8 cellular contexts compared by ENCODE assay signal in the genomic region with DNA sequence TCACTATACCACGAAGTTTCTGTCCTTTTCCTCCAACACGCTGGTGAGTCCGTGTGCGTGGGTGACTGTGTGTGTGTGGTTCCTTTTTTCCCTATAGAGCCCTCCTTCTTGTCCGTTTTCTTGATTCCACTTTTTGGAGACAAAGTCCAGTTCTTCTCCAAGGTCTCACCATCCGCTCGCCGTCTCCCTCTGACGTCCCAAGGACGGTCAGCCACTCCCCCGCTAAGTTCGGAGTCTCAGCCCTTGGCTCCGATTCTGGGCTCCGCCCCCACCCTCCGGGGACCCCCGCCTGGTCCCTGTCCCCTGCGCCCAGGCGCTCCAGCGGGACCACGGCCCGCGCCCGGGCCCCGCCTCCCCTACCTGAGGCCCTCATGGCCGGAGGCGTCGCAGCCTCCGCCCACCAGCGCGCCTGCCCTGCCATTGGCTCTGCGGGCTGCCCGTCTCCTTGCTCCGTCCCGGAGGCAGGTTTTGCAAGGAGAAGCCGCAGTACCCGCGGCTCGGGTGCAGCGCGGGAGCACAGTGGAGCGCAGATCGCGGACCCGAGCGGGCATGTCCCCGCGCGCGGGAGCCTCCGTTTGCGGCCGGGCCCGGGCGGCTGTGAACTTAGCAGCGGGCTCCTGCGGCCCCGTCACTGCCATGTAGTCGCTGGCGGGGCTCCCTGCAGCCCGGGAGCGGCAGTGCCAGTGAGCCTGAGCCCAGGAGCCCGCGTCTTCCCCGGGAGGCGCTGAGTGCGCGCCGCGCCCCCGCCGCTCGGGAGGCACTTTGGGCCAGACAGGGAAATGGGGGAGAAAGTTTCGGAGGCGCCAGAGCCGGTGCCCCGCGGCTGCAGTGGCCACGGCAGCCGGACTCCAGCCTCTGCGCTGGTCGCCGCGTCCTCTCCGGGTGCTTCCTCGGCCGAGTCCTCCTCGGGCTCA. TPM values are rescaled to one million over a fixed set of nuclear protein-coding genes. Genes with fewer than 3 reads are reported as not detected.
A peak's percentile ranks its signal among the peaks of the same experiment; 100 is the strongest.
DNase-seq lines count a peak whose midpoint lies in the region; ATAC-seq and TF ChIP-seq lines count a peak whose summit lies in the region.

Gene MAST4 (plus strand): TSS at position 517 of the 914 bp plus-strand sequence. CDS start 263 bp downstream, at position 780.

- H3K4me1 ChIP-seq in iPS-15b (ENCODE audit: control insufficient read depth, insufficient read depth, low read length), result no peaks in the 10 kb centered on the region

- intact Hi-C loops in sciatic nerve (cut with DNase I), result no loop called here

- H3K9me3 ChIP-seq in iPS-15b (ENCODE audit: control insufficient read depth, insufficient read depth, low read length), result no peaks in the 10 kb centered on the region

- no peak within 1 kb of the TSS for H3K27ac Mint-ChIP-seq in T-helper 2 cell treated with Interferon-gamma antibody and Interleukin-4, amounts not matched to agents 5 μg/mL and 100 μg/mL, for 36 hours

- peak; percentile 93 for DNase-seq in NCI-H146 (lab: John Stamatoyannopoulos, UW)
- DNase-seq in T-helper 2 cell treated with Interferon-gamma antibody and Interleukin-4, amounts not matched to agents 5 μg/mL and 100 μg/mL, for 36 hours (ENCODE audit: low spot score), result peak; percentile 75
- DNase-seq in brain pericyte (ENCODE audit: low read depth, low spot score), result peak; percentile 57
- peak; percentile 88 for DNase-seq in sciatic nerve (ENCODE audit: low spot score)
- DNase-seq in NK-92 treated with Interleukin-12 subunit alpha and Interleukin-12 subunit beta, amount 100 ng/mL, for 24 hours (lab: John Stamatoyannopoulos, UW), result no peak

- peaks cover 11% of the 10 kb centered on the region for H3K4me1 Mint-ChIP-seq in T-helper 2 cell treated with Interferon-gamma antibody and Interleukin-4, amounts not matched to agents 5 μg/mL and 100 μg/mL, for 36 hours (ENCODE audit: low read depth)

- ATAC-seq in GM18505 (IDR thresholded peaks at IDR 0.05; ENCODE audit: unreplicated experiment) (peak; percentile 99), HG02938 (IDR thresholded peaks at IDR 0.05; ENCODE audit: unreplicated experiment) (peak; percentile 94), sciatic nerve (peak; percentile 95)

- no peaks in the 10 kb centered on the region for H3K36me3 Mint-ChIP-seq in T-helper 2 cell treated with Interferon-gamma antibody and Interleukin-4, amounts not matched to agents 5 μg/mL and 100 μg/mL, for 36 hours (ENCODE audit: low read depth)

- peak within 1 kb of the TSS; percentile 82 for H3K4me3 Mint-ChIP-seq in T-helper 2 cell treated with Interferon-gamma antibody and Interleukin-4, amounts not matched to agents 5 μg/mL and 100 μg/mL, for 36 hours

- H3K9me3 Mint-ChIP-seq in T-helper 2 cell treated with Interferon-gamma antibody and Interleukin-4, amounts not matched to agents 5 μg/mL and 100 μg/mL, for 36 hours, result no peaks in the 10 kb centered on the region

- TF ChIP-seq POLR2A in GM18505 (IDR thresholded peaks at IDR 0.05; ENCODE audit: borderline replicate concordance, extremely low read depth, insufficient read depth, insufficient read length), result no peak

- no peak within 1 kb of the TSS for H3K9ac ChIP-seq in iPS-15b (ENCODE audit: low read depth, low read length)

- no peaks in the 10 kb centered on the region for H3K36me3 ChIP-seq in iPS-15b (ENCODE audit: control insufficient read depth, insufficient read depth, low read length)

- H3K27me3 Mint-ChIP-seq in T-helper 2 cell treated with Interferon-gamma antibody and Interleukin-4, amounts not matched to agents 5 μg/mL and 100 μg/mL, for 36 hours (ENCODE audit: low read depth), result peaks cover 66% of the 10 kb centered on the region

- peaks cover 53% of the 10 kb centered on the region for H3K27me3 ChIP-seq in iPS-15b (ENCODE audit: control insufficient read depth, insufficient read depth, low read length)

- H3K4me3 ChIP-seq in iPS-15b (ENCODE audit: low read depth, low read length), result peak within 1 kb of the TSS; percentile 77

RNA-seq across cellular contexts. Expression of gene MAST4, which starts in this region (rescaled TPM):
- 47.9 TPM for total RNA-seq in sciatic nerve
